Comparison of ENCODE assay signal across 9 cellular contexts in the genomic region with DNA sequence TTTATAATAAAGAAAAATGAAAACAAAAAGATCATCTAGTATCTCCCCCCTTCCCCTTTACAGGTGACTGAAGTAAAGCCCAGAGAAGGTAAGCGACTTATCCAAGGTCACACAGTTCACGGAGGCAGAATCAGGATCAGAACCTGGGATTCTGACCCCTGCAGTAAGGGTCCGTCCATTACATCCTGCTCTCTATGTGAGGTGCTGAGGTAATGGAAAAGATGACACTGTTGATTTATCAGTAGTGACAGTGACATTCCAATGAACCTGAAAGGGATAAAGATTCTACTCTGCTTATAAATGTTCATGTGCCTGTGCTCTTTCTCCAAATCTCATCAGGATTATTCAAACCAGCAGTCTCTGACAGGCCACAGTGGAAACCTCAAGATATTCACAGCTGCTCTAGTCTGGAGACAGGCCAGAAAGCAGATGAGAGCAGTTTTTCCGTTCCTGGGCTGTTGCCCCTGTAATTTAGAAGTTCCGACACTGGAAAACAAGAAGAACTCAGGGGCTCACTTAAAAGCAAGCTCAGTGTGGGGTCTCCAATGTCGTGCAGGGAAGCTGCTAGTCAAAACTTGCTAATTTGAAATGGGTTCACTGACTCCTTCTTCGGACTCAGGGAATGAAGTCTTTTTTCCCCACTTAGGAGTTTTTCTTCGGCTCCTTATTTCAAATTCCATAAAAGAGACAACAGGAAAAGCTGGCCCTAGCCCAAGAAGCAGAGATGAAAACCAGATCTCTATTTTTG.
A peak's percentile ranks its signal among the peaks of the same experiment; 100 is the strongest.
DNase-seq lines count a peak whose midpoint lies in the region; ATAC-seq and TF ChIP-seq lines count a peak whose summit lies in the region.
"Had no signal": no experiment of that assay in that cellular context is flagged by ENCODE, and none has a peak within 500 bp of the region (broad histone marks: within the 10 kb centered on the region; RNA-seq: fewer than 3 reads in every experiment).

No MANE protein-coding gene starts in this region.

- H3K27ac Mint-ChIP-seq in stimulated activated naive CD8-positive, alpha-beta T cell treated with anti-CD3 and anti-CD28 coated beads, Interleukin-15, amount 100 ng/mL, for 72 hours = no peak overlapping the region

- H3K4me3 Mint-ChIP-seq in stimulated activated naive CD8-positive, alpha-beta T cell treated with anti-CD3 and anti-CD28 coated beads, Interleukin-15, amount 100 ng/mL, for 72 hours = peak overlapping the region in 1 of 2 donors; percentile 25

- in situ Hi-C loops in GM13977 (cut with MboI; ENCODE audit: low pct_unique_long_range_greater_than_20kb, low sequenced_read_pairs, unreplicated experiment) = no loop called here

- peak; percentile 17 for DNase-seq in GM13977 (ENCODE audit: low spot score)
- peak; percentile 42 for DNase-seq in HFF-Myc (ENCODE audit: extremely low read depth, low read depth)
- peak; percentile 31 for DNase-seq in NCI-H2196 (lab: John Stamatoyannopoulos, UW; ENCODE audit: unreplicated experiment)
- DNase-seq in fibroblast of the conjunctiva (ENCODE audit: low read depth) = peak; percentile 39
- no peak for DNase-seq in stimulated activated naive CD8-positive, alpha-beta T cell treated with anti-CD3 and anti-CD28 coated beads, Interleukin-15, amount 100 ng/mL, for 72 hours
- no peak for DNase-seq in SK-N-DZ (ENCODE audit: low spot score)
- no peak for DNase-seq in NOMO-1 treated with dmso at 0.1 percent for 144 hours (lab: John Stamatoyannopoulos, UW; ENCODE audit: unreplicated experiment)
- DNase-seq in NCI-H146 (lab: John Stamatoyannopoulos, UW) = no peak

- H3K27me3 Mint-ChIP-seq in stimulated activated naive CD8-positive, alpha-beta T cell treated with anti-CD3 and anti-CD28 coated beads, Interleukin-15, amount 100 ng/mL, for 72 hours = peaks cover 49% of the 10 kb centered on the region

- H3K4me1 Mint-ChIP-seq in stimulated activated naive CD8-positive, alpha-beta T cell treated with anti-CD3 and anti-CD28 coated beads, Interleukin-15, amount 100 ng/mL, for 72 hours = peaks cover 23% of the 10 kb centered on the region

- ATAC-seq in stimulated activated naive CD8-positive, alpha-beta T cell treated with anti-CD3 and anti-CD28 coated beads, Interleukin-15, amount 100 ng/mL, for 72 hours = peak; percentile 15

- no peak overlapping the region for H3K4me3 ChIP-seq in HFF-Myc (replicated peaks; ENCODE audit: low read depth, low read length)
- H3K4me3 ChIP-seq: tibial nerve had no signal

- TF ChIP-seq CTCF in GM13977 (IDR thresholded peaks at IDR 0.05; ENCODE audit: extremely low read depth, insufficient read depth, missing control alignments) (no peak), HFF-Myc (IDR thresholded peaks at IDR 0.05; ENCODE audit: low read depth, low read length, missing control alignments) (no peak)

- H3K9me3 Mint-ChIP-seq in stimulated activated naive CD8-positive, alpha-beta T cell treated with anti-CD3 and anti-CD28 coated beads, Interleukin-15, amount 100 ng/mL, for 72 hours = no peaks in the 10 kb centered on the region

Comparison
In these comparisons a context has a peak if more than half of its experiments do, and no peak if none do; other contexts are left out.
1. DNase-seq: peak in GM13977 (single experiment), HFF-Myc (single experiment), NCI-H2196 (single experiment) and fibroblast of the conjunctiva (single experiment); none in stimulated activated naive CD8-positive, alpha-beta T cell treated with anti-CD3 and anti-CD28 coated beads, Interleukin-15, amount 100 ng/mL, for 72 hours (0 of 2), SK-N-DZ (single experiment), NOMO-1 treated with dmso at 0.1 percent for 144 hours (single experiment) and NCI-H146 (single experiment).